Comparison of ENCODE assay signal across 7 cellular contexts in genomic region chr9:81689343-81690175, GRCh38. TPM values are rescaled to one million over a fixed set of nuclear protein-coding genes. Genes with fewer than 3 reads are reported as not detected.
DNase-seq lines count a peak whose midpoint lies in the region; ATAC-seq and FAIRE-seq lines count a peak whose summit lies in the region.

TSS of gene TLE1 (minus strand) at chr9:81689547. CDS start at chr9:81688240, 1,307 bp downstream.

- peak within 1 kb of the TSS; percentile 96 to 98 (median 98) for H3K4me3 Mint-ChIP-seq in immature natural killer cell

- DNase-seq in NCI-H2107 (lab: John Stamatoyannopoulos, UW): peak; percentile 88
- DNase-seq in cerebellar cortex (ENCODE audit: low spot score): peak; percentile 99
- peak; percentile 94 to 95 (median 95) for DNase-seq in immature natural killer cell
- peak; percentile 100 for DNase-seq in small intestine

- H3K9me3 ChIP-seq in small intestine (ENCODE audit: control insufficient read depth, low read depth): no peaks in the 10 kb centered on the region

- H3K27me3 ChIP-seq in small intestine (ENCODE audit: control insufficient read depth in 2 of 2, insufficient read depth in 2 of 2, low read length in 2 of 2): no peaks in the 10 kb centered on the region

- FAIRE-seq in small intestine (lab: Jason Lieb, UNC): no peak

- no peaks in the 10 kb centered on the region for H3K36me3 ChIP-seq in small intestine (ENCODE audit: control insufficient read depth in 2 of 2, insufficient read depth in 2 of 2, low read length in 2 of 2)

- peaks cover 2 to 4% of the 10 kb centered on the region in 2 donors for H3K4me1 ChIP-seq in small intestine (ENCODE audit: control insufficient read depth in 2 of 2, insufficient read depth in 1 of 2, low read depth in 1 of 2, low read length in 1 of 2)

- H3K27ac Mint-ChIP-seq in immature natural killer cell: peak within 1 kb of the TSS; percentile 90 to 99 (median 95)

- peaks cover 0 to 2% (median 0%) of the 10 kb centered on the region in 6 donors for H3K9me3 Mint-ChIP-seq in immature natural killer cell

- peaks cover 8 to 34% (median 18%) of the 10 kb centered on the region in 3 donors for H3K27me3 Mint-ChIP-seq in immature natural killer cell (ENCODE audit: low read depth in 3 of 3)

- peaks cover 11 to 12% of the 10 kb centered on the region in 2 donors for H3K4me1 Mint-ChIP-seq in immature natural killer cell

- WGBS in small intestine, 3 donors: 0% methylated on average over 50 to 86 of the region's 95 CpGs

- H3K27ac ChIP-seq in small intestine (ENCODE audit: low read depth in 1 of 2, low read length in 1 of 2): peak within 1 kb of the TSS; percentile 56 to 88

- peak; percentile 68 for ATAC-seq in GM18517 (IDR thresholded peaks at IDR 0.05; ENCODE audit: unreplicated experiment)
- ATAC-seq in HG03060 (IDR thresholded peaks at IDR 0.05; ENCODE audit: low read depth, unreplicated experiment): peak; percentile 49
- ATAC-seq in activated CD4-positive, CD25-positive, alpha-beta regulatory T cell treated with anti-CD3 and anti-CD28 coated beads, Interleukin-2, amount 50 U/mL, for 24 hours: peak; percentile 68 to 73

- peak within 1 kb of the TSS; percentile 63 to 90 for H3K4me3 ChIP-seq in small intestine (ENCODE audit: low read depth in 1 of 2, low read length in 2 of 2)

- H3K36me3 Mint-ChIP-seq in immature natural killer cell: no peaks in the 10 kb centered on the region

RNA-seq across cellular contexts. Expression of gene TLE1, which starts in this region (rescaled TPM):
- 10 to 100 TPM; 63.9 to 97.9 (median 77.0) TPM for polyA plus RNA-seq in immature natural killer cell
- 10 to 100 TPM in 2 of 3 donors, 1 to 10 TPM in 1; 5.9 to 21.4 (median 16.1) TPM for polyA plus RNA-seq in small intestine

Comparison
In these comparisons a context has a peak if more than half of its experiments do, and no peak if none do; other contexts are left out.
1. Peak in every context shown above with its lines: DNase-seq, ATAC-seq, H3K4me3 ChIP-seq and H3K27ac ChIP-seq.